Comparison of ENCODE assay signal across 8 cellular contexts in genomic region chr10:50417486-50417905, GRCh38.
DNase-seq lines count a peak whose midpoint lies in the region; ATAC-seq and TF ChIP-seq lines count a peak whose summit lies in the region.

No MANE protein-coding gene starts in this region.

- ATAC-seq in GM18867 (IDR thresholded peaks at IDR 0.05; ENCODE audit: unreplicated experiment) (peak; percentile 11), HG03457 (IDR thresholded peaks at IDR 0.05; ENCODE audit: unreplicated experiment) (peak; percentile 9)
- ATAC-seq in stimulated activated naive B cell treated with anti-CD40 and anti-IgM and Interleukin-4, amounts not matched to agents 10 μg/mL and 1 μg/mL and 100 μg/mL, for 72 hours (replicated peaks), result peak; percentile 17 to 22

- peaks cover 3 to 9% of the 10 kb centered on the region in 2 donors for H3K36me3 Mint-ChIP-seq in stimulated activated naive B cell treated with anti-CD40 and anti-IgM and Interleukin-4, amounts not matched to agents 10 μg/mL and 1 μg/mL and 100 μg/mL, for 72 hours

- peak overlapping the region; percentile 59 for H3K4me3 ChIP-seq in astrocyte of the cerebellum (ENCODE audit: low read depth, low read length)

- H3K4me1 Mint-ChIP-seq in stimulated activated naive B cell treated with anti-CD40 and anti-IgM and Interleukin-4, amounts not matched to agents 10 μg/mL and 1 μg/mL and 100 μg/mL, for 72 hours, result peaks cover 27 to 37% of the 10 kb centered on the region in 2 donors

- DNase-seq in astrocyte of the cerebellum (ENCODE audit: low read depth) (no peak), inferior parietal cortex (ENCODE audit: extremely low spot score) (peak; percentile 57), occipital lobe (lab: John Stamatoyannopoulos, UW) (no peak), UCSD-AML1 (lab: John Stamatoyannopoulos, UW; ENCODE audit: unreplicated experiment) (no peak), amniotic stem cell (lab: John Stamatoyannopoulos, UW) (no peak)
- no peak for DNase-seq in stimulated activated naive B cell treated with anti-CD40 and anti-IgM and Interleukin-4, amounts not matched to agents 10 μg/mL and 1 μg/mL and 100 μg/mL, for 72 hours

- peak overlapping the region; percentile 39 for H3K27ac Mint-ChIP-seq in stimulated activated naive B cell treated with anti-CD40 and anti-IgM and Interleukin-4, amounts not matched to agents 10 μg/mL and 1 μg/mL and 100 μg/mL, for 72 hours

- peak overlapping the region; percentile 92 to 98 for H3K4me3 Mint-ChIP-seq in stimulated activated naive B cell treated with anti-CD40 and anti-IgM and Interleukin-4, amounts not matched to agents 10 μg/mL and 1 μg/mL and 100 μg/mL, for 72 hours

- no peak for TF ChIP-seq CTCF in astrocyte of the cerebellum (IDR thresholded peaks at IDR 0.05; ENCODE audit: low read depth, low read length, missing control alignments)

- H3K9me3 Mint-ChIP-seq in stimulated activated naive B cell treated with anti-CD40 and anti-IgM and Interleukin-4, amounts not matched to agents 10 μg/mL and 1 μg/mL and 100 μg/mL, for 72 hours, result no peaks in the 10 kb centered on the region

- in situ Hi-C loops in astrocyte of the cerebellum (cut with HindIII; ENCODE audit: low sequenced_read_pairs), result loop anchor here (5.0 to 10.0 kb wide), 2 partner anchors 35 to 93 kb away; no protein-coding TSS in a partner anchor

- no peaks in the 10 kb centered on the region for H3K27me3 Mint-ChIP-seq in stimulated activated naive B cell treated with anti-CD40 and anti-IgM and Interleukin-4, amounts not matched to agents 10 μg/mL and 1 μg/mL and 100 μg/mL, for 72 hours
